9 cellular contexts compared by ENCODE assay signal in the genomic region with DNA sequence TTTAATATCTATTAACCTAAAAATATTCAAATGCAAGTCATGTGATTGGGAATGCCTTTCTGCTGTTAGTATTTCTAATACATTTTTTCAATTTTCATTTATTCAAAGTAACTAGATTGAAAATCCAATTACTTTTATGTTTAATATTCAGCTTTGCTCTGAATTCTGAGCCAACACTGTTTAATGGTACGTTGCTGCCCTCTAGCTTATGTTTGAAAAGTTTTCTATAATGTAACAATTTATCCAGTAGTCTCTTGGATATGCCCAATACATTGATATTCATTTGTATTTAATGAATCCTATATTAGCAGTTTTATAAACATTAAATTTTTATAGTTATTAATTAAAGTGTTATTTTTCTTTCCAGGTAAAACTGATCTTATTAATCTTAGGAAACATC. TPM values are rescaled to one million over a fixed set of nuclear protein-coding genes. Genes with fewer than 3 reads are reported as not detected.
DNase-seq lines count a peak whose midpoint lies in the region; ATAC-seq and TF ChIP-seq lines count a peak whose summit lies in the region.
"Had no signal": no experiment of that assay in that cellular context is flagged by ENCODE, and none has a peak within 500 bp of the region (broad histone marks: within the 10 kb centered on the region; RNA-seq: fewer than 3 reads in every experiment).

No MANE protein-coding gene starts in this region.

- H3K27ac Mint-ChIP-seq in activated CD8-positive, alpha-beta T cell treated with anti-CD3 and anti-CD28 coated beads for 36 hours, result no peak overlapping the region

- intact Hi-C loops in activated CD8-positive, alpha-beta T cell treated with anti-CD3 and anti-CD28 coated beads for 36 hours (cut with micrococcal nuclease), result no loop called here

- DNase-seq in AG04450 (ENCODE audit: low read depth, low spot score) (no peak), RPMI8226 (peak; percentile 11), globus pallidus (ENCODE audit: low spot score) (peak; percentile 16), DMS79 (lab: John Stamatoyannopoulos, UW) (no peak), UCSD-AML1 (lab: John Stamatoyannopoulos, UW; ENCODE audit: unreplicated experiment) (no peak)
- DNase-seq in activated CD8-positive, alpha-beta T cell treated with anti-CD3 and anti-CD28 coated beads for 36 hours, result no peak

- no peak overlapping the region for H3K4me3 Mint-ChIP-seq in activated CD8-positive, alpha-beta T cell treated with anti-CD3 and anti-CD28 coated beads for 36 hours

- H3K27me3 Mint-ChIP-seq in activated CD8-positive, alpha-beta T cell treated with anti-CD3 and anti-CD28 coated beads for 36 hours, result no peaks in the 10 kb centered on the region

- CTCF ChIA-PET in AG04450 (lab: Charles Lee), result interaction anchor here (0.8 to 1.3 kb wide), 5 partner anchors 9 to 1463 kb away, joined by 3 to 5 read pairs (median 3); no protein-coding TSS in a partner anchor
- CTCF ChIA-PET in activated CD8-positive, alpha-beta T cell treated with anti-CD3 and anti-CD28 coated beads for 36 hours (lab: Charles Lee), result no interaction called here

- peaks cover 6% of the 10 kb centered on the region; the same call in 1 of the 2 replicates for H3K9me3 ChIP-seq in AG04450 (ENCODE audit: control insufficient read depth, insufficient read depth, low read length)

- no peaks in the 10 kb centered on the region for H3K36me3 Mint-ChIP-seq in activated CD8-positive, alpha-beta T cell treated with anti-CD3 and anti-CD28 coated beads for 36 hours (ENCODE audit: low read depth)

- H3K27me3 ChIP-seq in AG04450 (ENCODE audit: control insufficient read depth, insufficient read depth, low read length), result no peaks in the 10 kb centered on the region

- H3K27ac ChIP-seq in AG04450 (ENCODE audit: low read depth, low read length), result no peak overlapping the region

- POLR2A ChIA-PET in AG04450 (lab: Yijun Ruan, JAX), result no interaction called here
- POLR2A ChIA-PET in activated CD8-positive, alpha-beta T cell treated with anti-CD3 and anti-CD28 coated beads for 36 hours (lab: Charles Lee), result no interaction called here

- peak; percentile 47 for ATAC-seq in HG03342 (IDR thresholded peaks at IDR 0.05; ENCODE audit: unreplicated experiment)
- no peak for ATAC-seq in HG03108 (IDR thresholded peaks at IDR 0.05; ENCODE audit: unreplicated experiment)
- ATAC-seq in activated CD8-positive, alpha-beta T cell treated with anti-CD3 and anti-CD28 coated beads for 36 hours, result no peak

- no peaks in the 10 kb centered on the region for H3K4me1 Mint-ChIP-seq in activated CD8-positive, alpha-beta T cell treated with anti-CD3 and anti-CD28 coated beads for 36 hours (ENCODE audit: low read depth)

- TF ChIP-seq CTCF in AG04450 (IDR thresholded peaks at IDR 0.05; ENCODE audit: low read depth, low read length), result peak; percentile 31; the same call in 1 of the 2 replicates
- TF ChIP-seq CTCF in activated CD8-positive, alpha-beta T cell treated with anti-CD3 and anti-CD28 coated beads for 36 hours (IDR thresholded peaks at IDR 0.05), result no peak

- H3K4me3 ChIP-seq in AG04450 (ENCODE audit: low read depth, low read length), result no peak overlapping the region

- H3K9me3 Mint-ChIP-seq in activated CD8-positive, alpha-beta T cell treated with anti-CD3 and anti-CD28 coated beads for 36 hours, result no peaks in the 10 kb centered on the region

RNA-seq across cellular contexts. Expression of a gene that starts 47.4 kb away (rescaled TPM):
- 0.05 TPM in 1 of 2 replicates, not detected in the other for polyA plus RNA-seq in AG04450 (2011; rRNA removed)
- polyA minus RNA-seq in AG04450 (2011; rRNA and poly(A)+ RNA removed), result not detected in 2 replicates
- not detected for total RNA-seq in activated CD8-positive, alpha-beta T cell treated with anti-CD3 and anti-CD28 coated beads for 36 hours
- total RNA-seq: pulmonary artery endothelial cell had no signal

Comparison
In these comparisons a context has a peak if more than half of its experiments do, and no peak if none do; other contexts are left out.
1. DNase-seq: peak in RPMI8226 (single experiment) and globus pallidus (single experiment); none in AG04450 (single experiment), activated CD8-positive, alpha-beta T cell treated with anti-CD3 and anti-CD28 coated beads for 36 hours (single experiment), DMS79 (single experiment) and UCSD-AML1 (single experiment).